In genomic region chrX:71698299-71699022, GRCh38 we compare ENCODE assay signal across 13 cellular contexts. TPM values are rescaled to one million over a fixed set of nuclear protein-coding genes. Genes with fewer than 3 reads are reported as not detected.
DNase-seq lines count a peak whose midpoint lies in the region; ATAC-seq and TF ChIP-seq lines count a peak whose summit lies in the region.
"Not testable (repeated sequence)": the region's sequence is repeated elsewhere in the genome, so short reads cannot be mapped to it uniquely, and the experiment has no call there.
"Had no signal": no experiment of that assay in that cellular context is flagged by ENCODE, and none has a peak within 500 bp of the region (broad histone marks: within the 10 kb centered on the region; RNA-seq: fewer than 3 reads in every experiment).

No MANE protein-coding gene starts in this region.

- not testable (repeated sequence) for H3K27me3 Mint-ChIP-seq in CD4-positive, CD25-positive, alpha-beta regulatory T cell; GM23338 (ENCODE audit: insufficient read depth, low read depth, poor library complexity); WTC11 (ENCODE audit: low read depth); activated T-helper 17 cell treated with anti-CD3 and anti-CD28 coated beads, Interleukin-2, amount 50 U/mL, for 72 hours; effector memory CD8-positive, alpha-beta T cell

- not testable (repeated sequence) for H3K9me2 ChIP-seq in GM23338 (ENCODE audit: insufficient read depth)

- H3F3A ChIP-seq in GM23338 (replicated peaks; ENCODE audit: low read depth) = not testable (repeated sequence)

- not testable (repeated sequence) for H3K9me3 ChIP-seq in CD4-positive, CD25-positive, alpha-beta regulatory T cell (ENCODE audit: control insufficient read depth in 2 of 2, low read length in 2 of 2); heart left ventricle; left lung

- not testable (repeated sequence) for H3K9me3 Mint-ChIP-seq in CD4-positive, CD25-positive, alpha-beta regulatory T cell; GM23338; WTC11; activated T-helper 17 cell treated with anti-CD3 and anti-CD28 coated beads, Interleukin-2, amount 50 U/mL, for 72 hours; effector memory CD8-positive, alpha-beta T cell

- not testable (repeated sequence) for H3K36me3 ChIP-seq in CD4-positive, CD25-positive, alpha-beta regulatory T cell (ENCODE audit: control insufficient read depth, insufficient read depth, low read length); GM23338 (ENCODE audit: insufficient read depth); heart left ventricle; left lung

- not testable (repeated sequence) for H3K36me3 Mint-ChIP-seq in CD4-positive, CD25-positive, alpha-beta regulatory T cell; GM23338 (ENCODE audit: low read depth); WTC11; activated T-helper 17 cell treated with anti-CD3 and anti-CD28 coated beads, Interleukin-2, amount 50 U/mL, for 72 hours (ENCODE audit: low read depth); effector memory CD8-positive, alpha-beta T cell (ENCODE audit: insufficient read depth)

- not testable (repeated sequence) for H3K27ac ChIP-seq in CD4-positive, CD25-positive, alpha-beta regulatory T cell (ENCODE audit: insufficient read depth, low read length, poor library complexity, severe bottlenecking); GM23338 (ENCODE audit: low read depth); heart left ventricle; left lung

- not testable (repeated sequence) for H3K27me3 ChIP-seq in CD4-positive, CD25-positive, alpha-beta regulatory T cell (ENCODE audit: control insufficient read depth, insufficient read depth, low read length); GM23338 (ENCODE audit: insufficient read depth); heart left ventricle; left lung

- ATAC-seq in CD4-positive, CD25-positive, alpha-beta regulatory T cell (ENCODE audit: low read depth in 2 of 2) = peak; percentile 63 to 70
- ATAC-seq in GM23338 (peak; percentile 36), WTC11 (peak; percentile 22), heart left ventricle (peak in 3 of 4 donors; percentile 42 to 58 (median 45)), left lung (peak; percentile 62), sciatic nerve (peak; percentile 80)
- ATAC-seq in activated T-helper 17 cell treated with anti-CD3 and anti-CD28 coated beads, Interleukin-2, amount 50 U/mL, for 72 hours (replicated peaks) = peak; percentile 38
- peak; percentile 47 for ATAC-seq in effector memory CD8-positive, alpha-beta T cell (replicated peaks)

- WGBS in heart left ventricle, 4 donors = no CpG with 5 or more reads among the region's 12 CpGs

- H3K27ac Mint-ChIP-seq in CD4-positive, CD25-positive, alpha-beta regulatory T cell; GM23338; WTC11; activated T-helper 17 cell treated with anti-CD3 and anti-CD28 coated beads, Interleukin-2, amount 50 U/mL, for 72 hours; effector memory CD8-positive, alpha-beta T cell: not testable (repeated sequence)

- not testable (repeated sequence) for TF ChIP-seq POLR2A in heart left ventricle (IDR thresholded peaks at IDR 0.05)

- not testable (repeated sequence) for H3K4me1 Mint-ChIP-seq in CD4-positive, CD25-positive, alpha-beta regulatory T cell; GM23338; WTC11; activated T-helper 17 cell treated with anti-CD3 and anti-CD28 coated beads, Interleukin-2, amount 50 U/mL, for 72 hours; effector memory CD8-positive, alpha-beta T cell (ENCODE audit: low read depth in 2 of 2)

- POLR2A ChIA-PET in WTC11 (lab: Charles Lee) = not testable (repeated sequence)

- TF ChIP-seq CTCF in GM23338 (conservative IDR thresholded peaks at IDR 0.05; ENCODE audit: low read depth in 2 of 2); WTC11 (IDR thresholded peaks at IDR 0.05); heart left ventricle (IDR thresholded peaks at IDR 0.05); left lung (IDR thresholded peaks at IDR 0.05): not testable (repeated sequence)

- intact Hi-C loops in heart left ventricle (cut with DNase I); left lung (cut with DNase I); sciatic nerve (cut with DNase I): not testable (repeated sequence)

- CTCF ChIA-PET in WTC11 (lab: Charles Lee) = not testable (repeated sequence)

- H3K4me2 ChIP-seq in GM23338 = not testable (repeated sequence)

- not testable (repeated sequence) for H3K79me2 ChIP-seq in GM23338 (replicated peaks; ENCODE audit: insufficient read depth)

- H3K4me3 Mint-ChIP-seq in CD4-positive, CD25-positive, alpha-beta regulatory T cell; GM23338; WTC11; activated T-helper 17 cell treated with anti-CD3 and anti-CD28 coated beads, Interleukin-2, amount 50 U/mL, for 72 hours; effector memory CD8-positive, alpha-beta T cell: not testable (repeated sequence)

- not testable (repeated sequence) for H3K4me1 ChIP-seq in CD4-positive, CD25-positive, alpha-beta regulatory T cell (ENCODE audit: control insufficient read depth, insufficient read depth, low read length, poor library complexity, severe bottlenecking); GM23338 (ENCODE audit: insufficient read depth); heart left ventricle; left lung

- not testable (repeated sequence) for H3K4me3 ChIP-seq in CD4-positive, CD25-positive, alpha-beta regulatory T cell (ENCODE audit: low read depth, low read length); GM23338; heart left ventricle; left lung

- H2AFZ ChIP-seq in GM23338 = not testable (repeated sequence)

- not testable (repeated sequence) for H4K20me1 ChIP-seq in GM23338 (replicated peaks; ENCODE audit: insufficient read depth)

- DNase-seq in CD4-positive, CD25-positive, alpha-beta regulatory T cell; GM23338 (ENCODE audit: low spot score); WTC11 (ENCODE audit: low spot score); effector memory CD8-positive, alpha-beta T cell; heart left ventricle; left lung; sciatic nerve (ENCODE audit: low spot score): not testable (repeated sequence)

RNA-seq across cellular contexts. Expression of gene CXorf49, which starts 19.6 kb away (rescaled TPM):
- total RNA-seq in CD4-positive, CD25-positive, alpha-beta regulatory T cell = not detected
- polyA plus RNA-seq in CD4-positive, CD25-positive, alpha-beta regulatory T cell = not detected
- total RNA-seq in GM23338 (2014; rRNA removed; shearing (Covaris generic)) = not detected in 2 replicates
- not detected in 2 replicates for polyA plus RNA-seq in GM23338 (2016; fragmentation: Nextera tagmentation; extraction: Ambion mirVana)
- not detected in 3 replicates for total RNA-seq in WTC11 (2021)
- not detected for total RNA-seq in activated T-helper 17 cell treated with anti-CD3 and anti-CD28 coated beads, Interleukin-2, amount 50 U/mL, for 72 hours
- total RNA-seq in heart left ventricle = not detected
- not detected for polyA plus RNA-seq in heart left ventricle
- total RNA-seq in left lung = not detected
- not detected for total RNA-seq in sciatic nerve
- total RNA-seq: CD8-positive, alpha-beta memory T cell; GM23248; HT-29 had no signal
- polyA plus RNA-seq: A549; BJ; CD8-positive, alpha-beta memory T cell; GM23248 had no signal

Comparison
In these comparisons a context has a peak if more than half of its experiments do, and no peak if none do; other contexts are left out.
1. ATAC-seq: peak in every context shown above with its lines; median percentile 80 in sciatic nerve; 66 in CD4-positive, CD25-positive, alpha-beta regulatory T cell; 62 in left lung; 47 in effector memory CD8-positive, alpha-beta T cell; 45 in heart left ventricle; 38 in activated T-helper 17 cell treated with anti-CD3 and anti-CD28 coated beads, Interleukin-2, amount 50 U/mL, for 72 hours; 36 in GM23338; 22 in WTC11.